8 cellular contexts compared by ENCODE assay signal in genomic region chr16:67514382-67514828, GRCh38. TPM values are rescaled to one million over a fixed set of nuclear protein-coding genes. Genes with fewer than 3 reads are reported as not detected.
DNase-seq lines count a peak whose midpoint lies in the region; ATAC-seq and TF ChIP-seq lines count a peak whose summit lies in the region.

No MANE protein-coding gene starts in this region.

- DNase-seq in GM10266 (ENCODE audit: extremely low spot score) (peak; percentile 68), NCI-H226 (peak; percentile 67), chondrocyte (ENCODE audit: low spot score) (no peak), lower leg skin (ENCODE audit: low spot score in 2 of 2) (peak; percentile 89 to 96)
- peak; percentile 25 to 60 for DNase-seq in stimulated activated CD8-positive, alpha-beta memory T cell treated with anti-CD3 and anti-CD28 coated beads, Interleukin-15, amount 100 ng/mL, for 4 hours (ENCODE audit: low read depth in 2 of 2)

- no peak overlapping the region for H3K4me3 Mint-ChIP-seq in chondrocyte (ENCODE audit: unreplicated experiment)

- no peak for TF ChIP-seq POLR2A in lower leg skin (IDR thresholded peaks at IDR 0.05)

- TF ChIP-seq CTCF in GM10266 (IDR thresholded peaks at IDR 0.05; ENCODE audit: control insufficient read depth, insufficient read depth, low read depth, missing control alignments) (peak; percentile 80), chondrocyte (IDR thresholded peaks at IDR 0.05) (peak; percentile 86), lower leg skin (IDR thresholded peaks at IDR 0.05) (no peak)

- 8 to 15% methylated on average over 8 of the region's 8 CpGs for WGBS in lower leg skin, 2 donors

- H3K4me1 Mint-ChIP-seq in chondrocyte (ENCODE audit: low read depth) = peaks cover 17% of the 10 kb centered on the region

- no peaks in the 10 kb centered on the region for H3K27me3 Mint-ChIP-seq in chondrocyte (ENCODE audit: low read depth)

- no peaks in the 10 kb centered on the region for H3K36me3 Mint-ChIP-seq in chondrocyte (ENCODE audit: low read depth)

- no peak overlapping the region for H3K27ac Mint-ChIP-seq in chondrocyte (ENCODE audit: unreplicated experiment)

- ATAC-seq in HG02759 (IDR thresholded peaks at IDR 0.05; ENCODE audit: unreplicated experiment) (peak; percentile 56), HG03520 (IDR thresholded peaks at IDR 0.05; ENCODE audit: unreplicated experiment) (no peak)
- ATAC-seq in activated CD4-positive, CD25-positive, alpha-beta regulatory T cell treated with anti-CD3 and anti-CD28 coated beads, Interleukin-2, amount 50 U/mL, for 24 hours = peak; percentile 76 to 77

- no peaks in the 10 kb centered on the region for H3K9me3 Mint-ChIP-seq in chondrocyte (ENCODE audit: low read depth)

- intact Hi-C loops in lower leg skin (cut with DNase I; ENCODE audit: low total_unique reads) = no loop called here

- H3K4me3 ChIP-seq in lower leg skin (ENCODE audit: low read depth, poor library complexity, severe bottlenecking) = no peak overlapping the region

RNA-seq across cellular contexts. Expression of gene RIPOR1, which starts 14.2 kb away (rescaled TPM):
- 52.0 to 99.1 TPM (median 97.6 TPM) in 3 replicates for total RNA-seq in chondrocyte
- 10 to 100 TPM; 19.3 to 28.6 (median 23.6) TPM for total RNA-seq in lower leg skin

RNA-seq across cellular contexts. Expression of gene AGRP, which starts 31.1 kb away (rescaled TPM):
- total RNA-seq in chondrocyte (not detected in 3 replicates), lower leg skin (not detected)

RNA-seq across cellular contexts. Expression of gene ATP6V0D1, which starts 33.4 kb away (rescaled TPM):
- total RNA-seq in chondrocyte (83.8 to 89.8 TPM (median 85.5 TPM) in 3 replicates), lower leg skin (100 to 1,000 TPM; 114 to 141 (median 131) TPM)

RNA-seq across cellular contexts. Expression of gene CTCF, which starts 47.9 kb away (rescaled TPM):
- total RNA-seq in chondrocyte (31.2 to 34.2 TPM (median 32.3 TPM) in 3 replicates), lower leg skin (10 to 100 TPM; 41.0 to 49.9 (median 44.2) TPM)

Comparison
In these comparisons a context has a peak if more than half of its experiments do, and no peak if none do; other contexts are left out.
1. CTCF ChIP-seq: peak in GM10266 (single experiment) and chondrocyte (single experiment); none in lower leg skin (0 of 3).